ENCODE assay signal across 25 cellular contexts in genomic region chrX:103678199-103678993, GRCh38. TPM values are rescaled to one million over a fixed set of nuclear protein-coding genes. Genes with fewer than 3 reads are reported as not detected.
DNase-seq lines count a peak whose midpoint lies in the region; ATAC-seq and TF ChIP-seq lines count a peak whose summit lies in the region.
"Had no signal": no experiment of that assay in that cellular context is flagged by ENCODE, and none has a peak within 500 bp of the region (broad histone marks: within the 10 kb centered on the region; RNA-seq: fewer than 3 reads in every experiment).

No MANE protein-coding gene starts in this region.

- no peak overlapping the region for H3K14ac ChIP-seq in mesenchymal stem cell (ENCODE audit: low read length in 2 of 2)

- no peaks in the 10 kb centered on the region for H3K9me3 ChIP-seq in mesenchymal stem cell (ENCODE audit: control insufficient read depth, low read length)
- H3K9me3 ChIP-seq: BE2C, left lung, transverse colon had no signal

- H3K4me1 ChIP-seq in GM23338 (ENCODE audit: insufficient read depth) (no peaks in the 10 kb centered on the region), mesenchymal stem cell (ENCODE audit: control insufficient read depth, insufficient read depth, low read depth, low read length) (no peaks in the 10 kb centered on the region)
- H3K4me1 ChIP-seq: BE2C, transverse colon had no signal

- no peaks in the 10 kb centered on the region for H3K9me2 ChIP-seq in GM23338 (ENCODE audit: insufficient read depth)

- H2BK12ac ChIP-seq in mesenchymal stem cell (ENCODE audit: low read length in 2 of 2) = no peak overlapping the region

- H2AFZ ChIP-seq in GM23338 = no peak overlapping the region
- H2AFZ ChIP-seq in mesenchymal stem cell (ENCODE audit: low read depth, low read length) = no peak overlapping the region

- peak overlapping the region; percentile 19 for H3K9ac ChIP-seq in mesenchymal stem cell (ENCODE audit: low read length)

- DNase-seq in Calu3 (no peak), GM23338 (ENCODE audit: low spot score) (no peak), astrocyte of the hippocampus (ENCODE audit: low read depth, low spot score) (peak; percentile 47), mesenchymal stem cell (peak; percentile 53), NAMALWA (ENCODE audit: low spot score) (no peak)
- no peak for DNase-seq in stimulated activated CD8-positive, alpha-beta memory T cell treated with anti-CD3 and anti-CD28 coated beads, Interleukin-4, amount 100 ng/mL, for 48 hours
- DNase-seq: activated CD8-positive, alpha-beta memory T cell treated with anti-CD3 and anti-CD28 coated beads, Interleukin-2, amount 50 U/mL, for 48 hours; activated effector memory CD4-positive, alpha-beta T cell treated with anti-CD3 and anti-CD28 coated beads, Interleukin-2, amount 50 U/mL, for 16 hours; amygdala; BE2C; head of caudate nucleus; left lung; MV-4-11; NCI-H187 treated with DMSO at 0.1 percent for 48 hours; NCI-H446; nephron progenitor cell; transverse colon; WERI-Rb-1 had no signal

- no peak overlapping the region for H3K4ac ChIP-seq in mesenchymal stem cell (ENCODE audit: low read depth in 1 of 2, low read length in 2 of 2)

- H3K9me3 Mint-ChIP-seq in Calu3 (ENCODE audit: low read depth, unreplicated experiment) = no peaks in the 10 kb centered on the region
- H3K9me3 Mint-ChIP-seq in GM23338 = no peaks in the 10 kb centered on the region
- H3K9me3 Mint-ChIP-seq: nephron progenitor cell; stimulated activated naive CD8-positive, alpha-beta T cell treated with anti-CD3 and anti-CD28 coated beads, Interleukin-15, Interleukin-2, amounts not matched to agents 100 ng/mL and 50 ng/mL, for 24 hours had no signal

- H3K27me3 Mint-ChIP-seq in Calu3 (ENCODE audit: unreplicated experiment) (no peaks in the 10 kb centered on the region), GM23338 (ENCODE audit: insufficient read depth, low read depth, poor library complexity) (peaks cover 2% of the 10 kb centered on the region)
- H3K27me3 Mint-ChIP-seq: stimulated activated naive CD8-positive, alpha-beta T cell treated with anti-CD3 and anti-CD28 coated beads, Interleukin-15, Interleukin-2, amounts not matched to agents 100 ng/mL and 50 ng/mL, for 24 hours had no signal

- H2BK120ac ChIP-seq in mesenchymal stem cell (ENCODE audit: low read depth, low read length) = no peak overlapping the region

- H2BK15ac ChIP-seq in mesenchymal stem cell (ENCODE audit: low read depth, poor library complexity, severe bottlenecking) = no peak overlapping the region

- H3K4me2 ChIP-seq in GM23338 = no peak overlapping the region
- no peak overlapping the region for H3K4me2 ChIP-seq in mesenchymal stem cell (ENCODE audit: low read length, poor library complexity, severe bottlenecking)

- no peak overlapping the region for H4K8ac ChIP-seq in mesenchymal stem cell (ENCODE audit: low read length)

- H3K36me3 ChIP-seq in GM23338 (ENCODE audit: insufficient read depth) (peaks cover 28% of the 10 kb centered on the region; the same call in 1 of the 2 replicates), mesenchymal stem cell (ENCODE audit: control insufficient read depth in 1 of 2, insufficient read depth in 2 of 2, low read depth in 1 of 2, low read length in 2 of 2) (peaks cover 10 to 77% of the 10 kb centered on the region in 2 experiments)
- H3K36me3 ChIP-seq: transverse colon had no signal

- no peak overlapping the region for H2BK5ac ChIP-seq in mesenchymal stem cell (ENCODE audit: low read depth, low read length, poor library complexity, severe bottlenecking)

- peaks cover 17% of the 10 kb centered on the region for H3K4me1 Mint-ChIP-seq in Calu3 (ENCODE audit: low read depth, unreplicated experiment)
- H3K4me1 Mint-ChIP-seq in GM23338 = peaks cover 5% of the 10 kb centered on the region; the same call in 2 of the 3 replicates
- H3K4me1 Mint-ChIP-seq: nephron progenitor cell had no signal

- H3K23ac ChIP-seq in mesenchymal stem cell (ENCODE audit: low read length in 2 of 2) = no peak overlapping the region

- TF ChIP-seq CTCF in Calu3 (IDR thresholded peaks at IDR 0.05; ENCODE audit: unreplicated experiment) (no peak), GM23338 (conservative IDR thresholded peaks at IDR 0.05; ENCODE audit: low read depth in 2 of 2) (no peak)

- H2AK5ac ChIP-seq in mesenchymal stem cell (ENCODE audit: low read length, severe bottlenecking) = no peak overlapping the region

- H3K27ac ChIP-seq in GM23338 (ENCODE audit: low read depth) (peak overlapping the region; percentile 26; the same call in 1 of the 2 replicates), mesenchymal stem cell (ENCODE audit: low read length, poor library complexity, severe bottlenecking) (peak overlapping the region; percentile 62)
- H3K27ac ChIP-seq: left lung, transverse colon, WERI-Rb-1 had no signal

- H3K27ac Mint-ChIP-seq in Calu3 (ENCODE audit: unreplicated experiment) = peak overlapping the region; percentile 57
- H3K27ac Mint-ChIP-seq in GM23338 = no peak overlapping the region
- H3K27ac Mint-ChIP-seq: stimulated activated naive CD8-positive, alpha-beta T cell treated with anti-CD3 and anti-CD28 coated beads, Interleukin-15, Interleukin-2, amounts not matched to agents 100 ng/mL and 50 ng/mL, for 24 hours had no signal

- no TSS peak for BruUV-seq in Calu3 (replicated peaks; lab: Mats Ljungman, UMichigan)

- CTCF ChIA-PET in Calu3 (lab: Charles Lee) = no interaction called here

- H3K79me2 ChIP-seq in GM23338 (replicated peaks; ENCODE audit: insufficient read depth) = no peaks in the 10 kb centered on the region

- H4K91ac ChIP-seq in mesenchymal stem cell (ENCODE audit: low read length) = no peak overlapping the region

- H3K79me1 ChIP-seq in mesenchymal stem cell (replicated peaks; ENCODE audit: low read length, poor library complexity, severe bottlenecking) = no peaks in the 10 kb centered on the region

- WGBS in mesenchymal stem cell = 71% methylated on average over 2 of the region's 5 CpGs

- no peak overlapping the region for H3K18ac ChIP-seq in mesenchymal stem cell (ENCODE audit: low read depth in 1 of 2, low read length in 2 of 2)

- H3K36me3 Mint-ChIP-seq in Calu3 (ENCODE audit: insufficient read depth, unreplicated experiment) = peaks cover 80% of the 10 kb centered on the region
- H3K36me3 Mint-ChIP-seq in GM23338 (ENCODE audit: low read depth) = peaks cover 62% of the 10 kb centered on the region

- no peaks in the 10 kb centered on the region for H3F3A ChIP-seq in GM23338 (replicated peaks; ENCODE audit: low read depth)

- no peak overlapping the region for H3K4me3 Mint-ChIP-seq in Calu3 (ENCODE audit: low read depth, unreplicated experiment)
- no peak overlapping the region for H3K4me3 Mint-ChIP-seq in GM23338
- H3K4me3 Mint-ChIP-seq: nephron progenitor cell; stimulated activated naive CD8-positive, alpha-beta T cell treated with anti-CD3 and anti-CD28 coated beads, Interleukin-15, Interleukin-2, amounts not matched to agents 100 ng/mL and 50 ng/mL, for 24 hours had no signal

- H3K4me3 ChIP-seq in GM23338 (no peak overlapping the region), mesenchymal stem cell (ENCODE audit: insufficient read depth in 1 of 2, low read depth in 1 of 2, low read length in 2 of 2) (no peak overlapping the region)
- H3K4me3 ChIP-seq: left lung, transverse colon had no signal

- no peaks in the 10 kb centered on the region for H4K20me1 ChIP-seq in GM23338 (replicated peaks; ENCODE audit: insufficient read depth)

- intact Hi-C loops in Calu3 (cut with micrococcal nuclease; ENCODE audit: unreplicated experiment) = no loop called here

- H3K27me3 ChIP-seq in GM23338 (ENCODE audit: insufficient read depth) (no peaks in the 10 kb centered on the region), mesenchymal stem cell (ENCODE audit: control insufficient read depth in 1 of 2, insufficient read depth in 1 of 2, low read length in 2 of 2) (peaks cover 0 to 22% of the 10 kb centered on the region in 2 experiments)
- H3K27me3 ChIP-seq: BE2C, transverse colon had no signal

- ATAC-seq in GM23338 (no peak), GM18498 (IDR thresholded peaks at IDR 0.05; ENCODE audit: unreplicated experiment) (no peak)
- ATAC-seq: esophagus mucosa, left lung, Panc1 had no signal

RNA-seq across cellular contexts. Expression of gene MORF4L2, which starts 8.1 kb away (rescaled TPM):
- total RNA-seq in Calu3 (2022) = 388 and 438 TPM in 2 replicates
- total RNA-seq in GM23338 (2014; rRNA removed; shearing (Covaris generic)) = 269 and 311 TPM in 2 replicates
- 297 and 315 TPM in 2 replicates for polyA plus RNA-seq in GM23338 (2016; fragmentation: Nextera tagmentation; extraction: Ambion mirVana)
- 395 TPM for polyA plus RNA-seq in mesenchymal stem cell (2013, experiment 1 of 2)
- 407 TPM for polyA plus RNA-seq in mesenchymal stem cell (2013, experiment 2 of 2)

RNA-seq across cellular contexts. Expression of gene TMEM31, which starts 32.3 kb away (rescaled TPM):
- not detected in 2 replicates for total RNA-seq in Calu3 (2022)
- total RNA-seq in GM23338 (2014; rRNA removed; shearing (Covaris generic)) = not detected in 2 replicates
- 0.60 and 0.85 TPM in 2 replicates for polyA plus RNA-seq in GM23338 (2016; fragmentation: Nextera tagmentation; extraction: Ambion mirVana)
- 0.07 TPM for polyA plus RNA-seq in mesenchymal stem cell (2013, experiment 1 of 2)
- polyA plus RNA-seq in mesenchymal stem cell (2013, experiment 2 of 2) = not detected
- total RNA-seq: esophagus mucosa; left lung; SK-MEL-5; skeletal muscle tissue; T-helper 2 cell treated with Interferon-gamma antibody and Interleukin-4, amounts not matched to agents 100 ng/mL and 5 ng/mL, for 36 hours; transverse colon had no signal

RNA-seq across cellular contexts. Expression of gene TCEAL1, which starts 49.6 kb away (rescaled TPM):
- 16.4 and 17.1 TPM in 2 replicates for total RNA-seq in Calu3 (2022)
- 5.8 and 10.9 TPM in 2 replicates for total RNA-seq in GM23338 (2014; rRNA removed; shearing (Covaris generic))
- polyA plus RNA-seq in GM23338 (2016; fragmentation: Nextera tagmentation; extraction: Ambion mirVana) = 8.8 and 11.0 TPM in 2 replicates
- 32.0 TPM for polyA plus RNA-seq in mesenchymal stem cell (2013, experiment 1 of 2)
- 31.1 TPM for polyA plus RNA-seq in mesenchymal stem cell (2013, experiment 2 of 2)

Comparison
In these comparisons a context has a peak if more than half of its experiments do, and no peak if none do; other contexts are left out.
1. DNase-seq: peak in astrocyte of the hippocampus (single experiment) and mesenchymal stem cell (single experiment); none in Calu3 (single experiment), GM23338 (single experiment), stimulated activated CD8-positive, alpha-beta memory T cell treated with anti-CD3 and anti-CD28 coated beads, Interleukin-4, amount 100 ng/mL, for 48 hours (single experiment) and NAMALWA (single experiment).